Comparison of ENCODE assay signal across 8 cellular contexts in genomic region chr14:68598621-68599447, GRCh38.
DNase-seq lines count a peak whose midpoint lies in the region; ATAC-seq and TF ChIP-seq lines count a peak whose summit lies in the region.

No MANE protein-coding gene starts in this region.

- H3K9me3 ChIP-seq in smooth muscle cell (replicated peaks; ENCODE audit: low read depth): no peaks in the 10 kb centered on the region

- H2AFZ ChIP-seq in smooth muscle cell (ENCODE audit: low read depth): peak overlapping the region; percentile 74

- H3K4me2 ChIP-seq in smooth muscle cell: peak overlapping the region; percentile 64

- H3K27ac ChIP-seq in smooth muscle cell (ENCODE audit: low read depth): peak overlapping the region; percentile 92

- no peak overlapping the region for H3K4me3 ChIP-seq in astrocyte of the spinal cord (ENCODE audit: low read depth, low read length)
- H3K4me3 ChIP-seq in smooth muscle cell: peak overlapping the region; percentile 1

- WGBS in smooth muscle cell (ENCODE audit: low lambda C conversion rate): 24% methylated on average over 22 of the region's 22 CpGs

- in situ Hi-C loops in astrocyte of the spinal cord (cut with HindIII; ENCODE audit: low sequenced_read_pairs): no loop called here

- peak overlapping the region; percentile 54 for H3K9ac ChIP-seq in smooth muscle cell (ENCODE audit: low read depth)

- no peaks in the 10 kb centered on the region for H3K79me2 ChIP-seq in smooth muscle cell (ENCODE audit: low read depth)

- TF ChIP-seq CTCF in astrocyte of the spinal cord (IDR thresholded peaks at IDR 0.05; ENCODE audit: low read depth, low read length) (no peak), smooth muscle cell (IDR thresholded peaks at IDR 0.05; ENCODE audit: borderline replicate concordance, insufficient read depth, poor library complexity, severe bottlenecking) (no peak)

- no peaks in the 10 kb centered on the region for H3K36me3 ChIP-seq in smooth muscle cell (ENCODE audit: low read depth)

- no peaks in the 10 kb centered on the region for H3K27me3 ChIP-seq in smooth muscle cell (ENCODE audit: low read depth)

- peaks cover 48% of the 10 kb centered on the region for H3K4me1 ChIP-seq in smooth muscle cell (ENCODE audit: low read depth)

- H3F3A ChIP-seq in smooth muscle cell (ENCODE audit: low read depth): peaks cover 28% of the 10 kb centered on the region

- no peaks in the 10 kb centered on the region for H4K20me1 ChIP-seq in smooth muscle cell (ENCODE audit: low read depth)

- DNase-seq in HT1080 (ENCODE audit: low read depth) (peak; percentile 88), astrocyte of the spinal cord (ENCODE audit: low read depth, low spot score) (peak; percentile 98), iris pigment epithelial cell (ENCODE audit: low read depth) (peak; percentile 95), smooth muscle cell (lab: John Stamatoyannopoulos, UW; ENCODE audit: unreplicated experiment) (no peak), NCI-H2107 treated with DMSO at 0.1 percent for 48 hours (lab: John Stamatoyannopoulos, UW; ENCODE audit: unreplicated experiment) (no peak)
- DNase-seq in activated CD8-positive, alpha-beta memory T cell treated with anti-CD3 and anti-CD28 coated beads for 24 hours: no peak
- DNase-seq in activated CD4-positive, alpha-beta T cell treated with anti-CD3 and anti-CD28 coated beads for 4 hours: no peak

- ATAC-seq in activated CD4-positive, CD25-positive, alpha-beta regulatory T cell treated with anti-CD3 and anti-CD28 coated beads, Interleukin-2, amount 50 U/mL, for 24 hours: no peak

Comparison
In these comparisons a context has a peak if more than half of its experiments do, and no peak if none do; other contexts are left out.
1. DNase-seq: peak in HT1080 (single experiment), astrocyte of the spinal cord (single experiment) and iris pigment epithelial cell (single experiment); none in smooth muscle cell (single experiment), activated CD8-positive, alpha-beta memory T cell treated with anti-CD3 and anti-CD28 coated beads for 24 hours (single experiment), NCI-H2107 treated with DMSO at 0.1 percent for 48 hours (single experiment) and activated CD4-positive, alpha-beta T cell treated with anti-CD3 and anti-CD28 coated beads for 4 hours (0 of 2).